Comparison of ENCODE assay signal across 11 cellular contexts in genomic region chr7:20158684-20159083, GRCh38. TPM values are rescaled to one million over a fixed set of nuclear protein-coding genes. Genes with fewer than 3 reads are reported as not detected.
A peak's percentile ranks its signal among the peaks of the same experiment; 100 is the strongest.
DNase-seq lines count a peak whose midpoint lies in the region; ATAC-seq and TF ChIP-seq lines count a peak whose summit lies in the region.
"Had no signal": no experiment of that assay in that cellular context is flagged by ENCODE, and none has a peak within 500 bp of the region (broad histone marks: within the 10 kb centered on the region; RNA-seq: fewer than 3 reads in every experiment).

No MANE protein-coding gene starts in this region.

- peaks cover 0 to 1% (median 0%) of the 10 kb centered on the region in 7 donors for H3K9me3 Mint-ChIP-seq in CD14-positive monocyte
- H3K9me3 Mint-ChIP-seq in activated naive CD4-positive, alpha-beta T cell treated with anti-CD3 and anti-CD28 coated beads, Interleukin-2, amount 50 U/mL, for 72 hours = no peaks in the 10 kb centered on the region
- H3K9me3 Mint-ChIP-seq: activated CD4-positive, alpha-beta T cell treated with anti-CD3 and anti-CD28 coated beads, Interleukin-2, amount 10 ng/mL, durations not matched to agents 7 days and 5 days; nephron had no signal

- H3K4me1 Mint-ChIP-seq in CD14-positive monocyte = peaks cover 28% of the 10 kb centered on the region
- H3K4me1 Mint-ChIP-seq: activated CD4-positive, alpha-beta T cell treated with anti-CD3 and anti-CD28 coated beads, Interleukin-2, amount 10 ng/mL, durations not matched to agents 7 days and 5 days; nephron had no signal

- ATAC-seq in GM21526 (IDR thresholded peaks at IDR 0.05; ENCODE audit: low FRiP score, unreplicated experiment) = peak; percentile 58
- no peak for ATAC-seq in activated naive CD4-positive, alpha-beta T cell treated with anti-CD3 and anti-CD28 coated beads, Interleukin-2, amount 50 U/mL, for 72 hours

- peak overlapping the region in 1 of 7 donors; percentile 35 for H3K27ac Mint-ChIP-seq in CD14-positive monocyte
- no peak overlapping the region for H3K27ac Mint-ChIP-seq in activated naive CD4-positive, alpha-beta T cell treated with anti-CD3 and anti-CD28 coated beads, Interleukin-2, amount 50 U/mL, for 72 hours
- H3K27ac Mint-ChIP-seq: activated CD4-positive, alpha-beta T cell treated with anti-CD3 and anti-CD28 coated beads, Interleukin-2, amount 10 ng/mL, durations not matched to agents 7 days and 5 days; nephron had no signal

- intact Hi-C loops in CD14-positive monocyte (cut with micrococcal nuclease) = no loop called here

- H3K4me3 Mint-ChIP-seq in CD14-positive monocyte = no peak overlapping the region
- H3K4me3 Mint-ChIP-seq: activated CD4-positive, alpha-beta T cell treated with anti-CD3 and anti-CD28 coated beads, Interleukin-2, amount 10 ng/mL, durations not matched to agents 7 days and 5 days; nephron had no signal

- peak; percentile 33 for TF ChIP-seq CTCF in CD14-positive monocyte (IDR thresholded peaks at IDR 0.05)

- H3K27me3 Mint-ChIP-seq in CD14-positive monocyte (ENCODE audit: low read depth in 3 of 3) = no peaks in the 10 kb centered on the region
- H3K27me3 Mint-ChIP-seq: activated CD4-positive, alpha-beta T cell treated with anti-CD3 and anti-CD28 coated beads, Interleukin-2, amount 10 ng/mL, durations not matched to agents 7 days and 5 days had no signal

- DNase-seq in CD14-positive monocyte (ENCODE audit: low spot score) = no peak
- DNase-seq in SW480 (ENCODE audit: low spot score) = peak; percentile 19
- peak; percentile 6 to 36 for DNase-seq in hippocampal formation (lab: John Stamatoyannopoulos, UW)
- DNase-seq in cerebellum (ENCODE audit: low spot score) = no peak
- DNase-seq in activated naive CD4-positive, alpha-beta T cell treated with anti-CD3 and anti-CD28 coated beads, Interleukin-2, amount 50 U/mL, for 72 hours (ENCODE audit: low spot score in 2 of 2) = no peak
- no peak for DNase-seq in activated T-cell treated with anti-CD3 and anti-CD28 coated beads, Interleukin-2, amount 50 U/mL, for 1 hour
- no peak for DNase-seq in SIG-M5 (lab: John Stamatoyannopoulos, UW)
- DNase-seq: activated CD4-positive, alpha-beta T cell treated with anti-CD3 and anti-CD28 coated beads, Interleukin-2, amount 10 ng/mL, durations not matched to agents 7 days and 5 days; NCI-H2227 treated with DMSO at 0.1 percent for 48 hours had no signal

- no peaks in the 10 kb centered on the region for H3K36me3 Mint-ChIP-seq in CD14-positive monocyte
- H3K36me3 Mint-ChIP-seq in activated naive CD4-positive, alpha-beta T cell treated with anti-CD3 and anti-CD28 coated beads, Interleukin-2, amount 50 U/mL, for 72 hours = no peaks in the 10 kb centered on the region

RNA-seq across cellular contexts. Expression of gene MACC1, which starts 58.5 kb away (rescaled TPM):
- polyA plus RNA-seq in CD14-positive monocyte = not detected
- total RNA-seq in cerebellum = 0.18 TPM
- not detected for total RNA-seq in activated naive CD4-positive, alpha-beta T cell treated with anti-CD3 and anti-CD28 coated beads, Interleukin-2, amount 50 U/mL, for 72 hours

Comparison
In these comparisons a context has a peak if more than half of its experiments do, and no peak if none do; other contexts are left out.
1. DNase-seq: peak in SW480 (single experiment) and hippocampal formation (2 of 2); none in CD14-positive monocyte (single experiment), cerebellum (single experiment), activated naive CD4-positive, alpha-beta T cell treated with anti-CD3 and anti-CD28 coated beads, Interleukin-2, amount 50 U/mL, for 72 hours (0 of 2), activated T-cell treated with anti-CD3 and anti-CD28 coated beads, Interleukin-2, amount 50 U/mL, for 1 hour (single experiment) and SIG-M5 (single experiment).